27 cellular contexts compared by ENCODE assay signal in the genomic region with DNA sequence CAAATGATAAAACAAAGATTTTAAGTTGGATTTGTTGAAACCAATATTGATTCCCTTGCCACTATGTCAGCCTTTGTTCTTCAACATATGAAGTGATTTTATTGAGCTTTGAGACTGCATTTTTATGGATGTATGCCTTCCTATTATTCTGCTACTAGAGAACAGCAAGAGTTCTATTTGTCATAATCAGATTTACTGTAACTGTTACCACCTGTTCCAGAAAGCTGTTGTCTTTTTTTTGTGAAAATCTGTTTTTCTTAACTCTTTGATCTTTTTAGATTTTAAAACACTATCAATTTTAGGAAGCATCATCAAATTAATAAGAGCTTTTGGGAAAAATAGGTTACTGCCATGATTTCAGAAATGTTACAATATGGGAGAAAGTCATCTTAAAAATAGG.
"Had no signal": no experiment of that assay in that cellular context is flagged by ENCODE, and none has a peak within 500 bp of the region (broad histone marks: within the 10 kb centered on the region; RNA-seq: fewer than 3 reads in every experiment).

No MANE protein-coding gene starts in this region.

- H3K36me3 ChIP-seq: stomach, suprapubic skin, thoracic aorta, thyroid gland, tibial artery, tibial nerve, transverse colon, upper lobe of left lung, upper lobe of right lung, uterus, vagina had no signal

- H3K4me3 ChIP-seq: stomach, suprapubic skin, testis, thoracic aorta, thyroid gland, tibial artery, tibial nerve, transverse colon, upper lobe of left lung, upper lobe of right lung, uterus, vagina had no signal

- H3K4me1 ChIP-seq: stomach, suprapubic skin, testis, thyroid gland, tibial artery, tibial nerve, transverse colon, upper lobe of left lung, upper lobe of right lung, uterus, vagina had no signal

- H3K27me3 ChIP-seq: stomach, suprapubic skin, testis, thyroid gland, tibial artery, tibial nerve, transverse colon, upper lobe of left lung, upper lobe of right lung, uterus, vagina had no signal

- ATAC-seq: stimulated activated effector memory CD8-positive, alpha-beta T cell treated with anti-CD3 and anti-CD28 coated beads, Interleukin-12 subunit alpha, Interleukin-12 subunit beta, amount 100 ng/mL, for 72 hours; stimulated activated memory B cell treated with anti-CD40 and anti-IgM and Interleukin-4, amounts not matched to agents 10 μg/mL and 1 μg/mL and 100 μg/mL, for 72 hours; stimulated activated naive B cell treated with anti-CD40 and anti-IgM and Interleukin-4, amounts not matched to agents 10 μg/mL and 1 μg/mL and 100 μg/mL, for 72 hours; stimulated activated naive CD8-positive, alpha-beta T cell treated with anti-CD3 and anti-CD28 coated beads, Interleukin-15, amount 100 ng/mL, for 72 hours; stimulated activated naive CD8-positive, alpha-beta T cell treated with anti-CD3 and anti-CD28 coated beads, Interleukin-15, Interleukin-2, amounts not matched to agents 100 U/mL and 50 U/mL, for 24 hours; upper lobe of right lung had no signal

- DNase-seq: stimulated activated CD4-positive, alpha-beta T cell treated with anti-CD3 and anti-CD28 coated beads, Interleukin-2, amount 100 ng/mL, for 48 hours; stimulated activated CD4-positive, alpha-beta T cell treated with anti-CD3 and anti-CD28 coated beads, Interleukin-4, amount 100 ng/mL, for 1 hour; stimulated activated CD4-positive, alpha-beta T cell treated with anti-CD3 and anti-CD28 coated beads, Interleukin-4, amount 100 ng/mL, for 24 hours; stimulated activated CD4-positive, alpha-beta T cell treated with anti-CD3 and anti-CD28 coated beads, Interleukin-4, amount 100 ng/mL, for 4 hours; stimulated activated CD8-positive, alpha-beta memory T cell treated with anti-CD3 and anti-CD28 coated beads, Interleukin-4, amount 100 ng/mL, for 48 hours; stimulated activated naive B cell treated with anti-CD40 and anti-IgM and Interleukin-4, amounts not matched to agents 10 μg/mL and 1 μg/mL and 100 μg/mL, for 72 hours; stimulated activated naive CD4-positive, alpha-beta T cell; stimulated activated naive CD4-positive, alpha-beta T cell treated with Interleukin-2 at 50 U/mL for 16 hours; stimulated activated naive CD8-positive, alpha-beta T cell treated with anti-CD3 and anti-CD28 coated beads, Interleukin-15, amount 100 ng/mL, for 72 hours; stimulated activated naive CD8-positive, alpha-beta T cell treated with anti-CD3 and anti-CD28 coated beads, Interleukin-15, Interleukin-2, amounts not matched to agents 100 U/mL and 50 U/mL, for 24 hours; stomach; substantia nigra; testis; thyroid gland; tibial artery; transverse colon; trophoblast cell; upper lobe of left lung; upper lobe of right lung; uterus had no signal

- H3K27ac ChIP-seq: stomach, suprapubic skin, testis, thoracic aorta, thyroid gland, tibial artery, tibial nerve, transverse colon, upper lobe of left lung, upper lobe of right lung, uterus, vagina had no signal

- H3K9me3 ChIP-seq: stomach, suprapubic skin, testis, thoracic aorta, thyroid gland, tibial artery, transverse colon, upper lobe of left lung, upper lobe of right lung, uterus, vagina had no signal

- FAIRE-seq: urothelium cell line had no signal
